Comparison of ENCODE assay signal across 10 cellular contexts in the genomic region with DNA sequence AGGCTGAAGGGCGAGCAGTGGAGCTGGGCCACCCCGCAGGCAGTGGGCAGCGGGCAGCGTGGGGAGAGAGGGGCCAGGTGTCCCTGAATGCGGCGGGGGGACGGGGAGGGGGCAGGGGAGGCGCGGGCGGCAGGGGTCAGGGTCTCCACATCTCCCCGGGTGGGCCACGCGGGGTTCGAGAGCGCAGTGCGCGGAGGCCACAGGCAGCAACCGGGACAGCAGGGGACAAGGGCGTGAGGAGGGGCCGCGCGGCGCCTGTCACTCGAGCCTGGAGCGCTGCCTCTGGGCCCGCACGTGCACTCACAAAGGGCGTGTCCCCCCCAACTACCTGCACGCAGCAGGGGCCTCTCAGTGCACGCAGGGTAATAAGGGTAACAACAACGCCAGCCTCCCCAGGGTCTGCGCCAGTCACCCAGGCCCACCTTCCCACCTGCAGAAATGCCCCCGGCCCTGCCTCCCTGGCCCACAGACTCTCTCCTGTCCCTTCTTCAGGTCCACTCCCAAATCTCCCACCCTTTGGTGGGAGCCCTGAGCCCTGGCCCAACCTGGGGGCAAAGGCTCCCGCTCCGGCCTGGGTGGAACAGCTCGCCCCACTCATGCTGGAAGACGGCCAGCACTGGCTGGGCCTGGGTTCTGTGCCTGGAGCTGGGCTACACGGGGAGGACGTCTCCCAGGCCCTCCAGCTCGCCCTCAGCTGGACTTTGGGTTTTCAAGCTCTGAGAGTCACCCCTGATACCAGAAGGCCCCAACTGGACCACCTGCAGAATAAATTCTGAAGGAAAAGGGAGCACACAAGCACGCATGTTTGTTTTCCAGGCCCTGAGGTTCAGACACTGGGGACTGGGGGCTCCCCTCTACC. TPM values are rescaled to one million over a fixed set of nuclear protein-coding genes. Genes with fewer than 3 reads are reported as not detected.
DNase-seq lines count a peak whose midpoint lies in the region; ATAC-seq and TF ChIP-seq lines count a peak whose summit lies in the region.
"Had no signal": no experiment of that assay in that cellular context is flagged by ENCODE, and none has a peak within 500 bp of the region (broad histone marks: within the 10 kb centered on the region; RNA-seq: fewer than 3 reads in every experiment).

No MANE protein-coding gene starts in this region.

- H3K36me3 Mint-ChIP-seq in CD4-positive, CD25-positive, alpha-beta regulatory T cell: peaks cover 4% of the 10 kb centered on the region
- no peaks in the 10 kb centered on the region for H3K36me3 Mint-ChIP-seq in type B pancreatic cell
- H3K36me3 Mint-ChIP-seq in T-helper 2 cell treated with Interferon-gamma antibody and Interleukin-4, amounts not matched to agents 5 μg/mL and 100 μg/mL, for 36 hours (ENCODE audit: low read depth): peaks cover 2% of the 10 kb centered on the region

- no peaks in the 10 kb centered on the region for H3K27me3 Mint-ChIP-seq in CD4-positive, CD25-positive, alpha-beta regulatory T cell
- H3K27me3 Mint-ChIP-seq in type B pancreatic cell: no peaks in the 10 kb centered on the region
- H3K27me3 Mint-ChIP-seq in T-helper 2 cell treated with Interferon-gamma antibody and Interleukin-4, amounts not matched to agents 5 μg/mL and 100 μg/mL, for 36 hours (ENCODE audit: low read depth): no peaks in the 10 kb centered on the region

- ATAC-seq in CD4-positive, CD25-positive, alpha-beta regulatory T cell (ENCODE audit: low read depth in 2 of 2): peak; percentile 2 to 14
- ATAC-seq in GM19467 (IDR thresholded peaks at IDR 0.05; ENCODE audit: unreplicated experiment) (no peak), HG03432 (IDR thresholded peaks at IDR 0.05; ENCODE audit: unreplicated experiment) (no peak)

- no peak for TF ChIP-seq CTCF in WI38 (IDR thresholded peaks at IDR 0.05; ENCODE audit: low read depth, low read length)
- TF ChIP-seq CTCF in fibroblast of lung (conservative IDR thresholded peaks at IDR 0.05 in 1 of 2, IDR thresholded peaks at IDR 0.05 in 1 of 2; ENCODE audit: low read depth in 1 of 2, low read length in 2 of 2): no peak
- TF ChIP-seq CTCF in type B pancreatic cell (conservative IDR thresholded peaks at IDR 0.05): no peak

- H2AFZ ChIP-seq in fibroblast of lung (ENCODE audit: low read length): peak overlapping the region; percentile 13

- H3K79me2 ChIP-seq in fibroblast of lung (ENCODE audit: control insufficient read depth, insufficient read depth, low read length): no peaks in the 10 kb centered on the region

- peak overlapping the region; percentile 65 for H3K27ac ChIP-seq in CD4-positive, CD25-positive, alpha-beta regulatory T cell (ENCODE audit: insufficient read depth, low read length, poor library complexity, severe bottlenecking)
- no peak overlapping the region for H3K27ac ChIP-seq in fibroblast of lung (ENCODE audit: insufficient read depth, low read length)

- H3K4me1 ChIP-seq in CD4-positive, CD25-positive, alpha-beta regulatory T cell (ENCODE audit: control insufficient read depth, insufficient read depth, low read length, poor library complexity, severe bottlenecking): peaks cover 19% of the 10 kb centered on the region
- H3K4me1 ChIP-seq in fibroblast of lung (ENCODE audit: control insufficient read depth, extremely low read depth, insufficient read depth, low read length): no peaks in the 10 kb centered on the region

- DNase-seq in CD4-positive, CD25-positive, alpha-beta regulatory T cell: peak in 1 of 3 donors; percentile 15
- DNase-seq in fibroblast of lung (ENCODE audit: low read depth in 2 of 2): no peak
- peak; percentile 36 for DNase-seq in retina
- DNase-seq in type B pancreatic cell (ENCODE audit: extremely low spot score, unreplicated experiment): no peak
- DNase-seq in T-helper 2 cell treated with Interferon-gamma antibody and Interleukin-4, amounts not matched to agents 5 μg/mL and 100 μg/mL, for 36 hours (ENCODE audit: low spot score): no peak
- DNase-seq: NCI-H82 had no signal

- peaks cover 2% of the 10 kb centered on the region for H3K36me3 ChIP-seq in CD4-positive, CD25-positive, alpha-beta regulatory T cell (ENCODE audit: control insufficient read depth, insufficient read depth, low read length)
- H3K36me3 ChIP-seq in fibroblast of lung (ENCODE audit: control insufficient read depth, insufficient read depth, low read length): no peaks in the 10 kb centered on the region

- peak overlapping the region in 2 of 3 donors; percentile 65 to 94 for H3K27ac Mint-ChIP-seq in CD4-positive, CD25-positive, alpha-beta regulatory T cell
- no peak overlapping the region for H3K27ac Mint-ChIP-seq in type B pancreatic cell
- no peak overlapping the region for H3K27ac Mint-ChIP-seq in T-helper 2 cell treated with Interferon-gamma antibody and Interleukin-4, amounts not matched to agents 5 μg/mL and 100 μg/mL, for 36 hours

- H3K4me3 ChIP-seq in CD4-positive, CD25-positive, alpha-beta regulatory T cell (ENCODE audit: low read depth, low read length): no peak overlapping the region
- H3K4me3 ChIP-seq in WI38 (ENCODE audit: low read depth, low read length) (peak overlapping the region; percentile 61), fibroblast of lung (replicated peaks in 1 of 4; ENCODE audit: control extremely low read depth in 1 of 4, insufficient read depth in 1 of 4, low read depth in 3 of 4, low read length in 4 of 4) (peak overlapping the region in 3 of 4 experiments; percentile 59 to 69 (median 61))
- H3K4me3 ChIP-seq: smooth muscle cell had no signal

- peaks cover 0 to 2% (median 0%) of the 10 kb centered on the region in 7 donors for H3K9me3 Mint-ChIP-seq in CD4-positive, CD25-positive, alpha-beta regulatory T cell
- peaks cover 9% of the 10 kb centered on the region for H3K9me3 Mint-ChIP-seq in type B pancreatic cell
- peaks cover 13% of the 10 kb centered on the region for H3K9me3 Mint-ChIP-seq in T-helper 2 cell treated with Interferon-gamma antibody and Interleukin-4, amounts not matched to agents 5 μg/mL and 100 μg/mL, for 36 hours

- H3K4me1 Mint-ChIP-seq in CD4-positive, CD25-positive, alpha-beta regulatory T cell: peaks cover 0 to 24% (median 11%) of the 10 kb centered on the region in 4 donors
- H3K4me1 Mint-ChIP-seq in type B pancreatic cell (ENCODE audit: unreplicated experiment): peaks cover 4% of the 10 kb centered on the region
- H3K4me1 Mint-ChIP-seq in T-helper 2 cell treated with Interferon-gamma antibody and Interleukin-4, amounts not matched to agents 5 μg/mL and 100 μg/mL, for 36 hours (ENCODE audit: low read depth): no peaks in the 10 kb centered on the region

- peak overlapping the region in 3 of 4 donors; percentile 50 to 80 (median 79) for H3K4me3 Mint-ChIP-seq in CD4-positive, CD25-positive, alpha-beta regulatory T cell
- H3K4me3 Mint-ChIP-seq in type B pancreatic cell: no peak overlapping the region
- no peak overlapping the region for H3K4me3 Mint-ChIP-seq in T-helper 2 cell treated with Interferon-gamma antibody and Interleukin-4, amounts not matched to agents 5 μg/mL and 100 μg/mL, for 36 hours

- no peaks in the 10 kb centered on the region for H3K27me3 ChIP-seq in CD4-positive, CD25-positive, alpha-beta regulatory T cell (ENCODE audit: control insufficient read depth, insufficient read depth, low read length)
- no peaks in the 10 kb centered on the region for H3K27me3 ChIP-seq in fibroblast of lung (ENCODE audit: control insufficient read depth, insufficient read depth, low read length)

- H4K20me1 ChIP-seq in fibroblast of lung (ENCODE audit: control insufficient read depth, extremely low read depth, insufficient read depth, low read length): no peaks in the 10 kb centered on the region

- peak overlapping the region; percentile 82 for H3K4me2 ChIP-seq in fibroblast of lung (ENCODE audit: extremely low read depth, insufficient read depth, low read length)
- H3K4me2 ChIP-seq: smooth muscle cell had no signal

- peaks cover 2 to 6% of the 10 kb centered on the region in 2 experiments for H3K9me3 ChIP-seq in CD4-positive, CD25-positive, alpha-beta regulatory T cell (ENCODE audit: control insufficient read depth in 2 of 2, low read length in 2 of 2)
- H3K9me3 ChIP-seq in fibroblast of lung (ENCODE audit: control insufficient read depth, insufficient read depth, low read depth, low read length): no peaks in the 10 kb centered on the region

- H3K9ac ChIP-seq in fibroblast of lung (ENCODE audit: insufficient read depth, low read length): peak overlapping the region; percentile 63

RNA-seq across cellular contexts. Expression of a gene that starts 53.2 kb away (rescaled TPM):
- total RNA-seq in CD4-positive, CD25-positive, alpha-beta regulatory T cell: 86.4 TPM
- 10 to 100 TPM in 2 of 4 donors, 1 to 10 TPM in 2; 8.5 to 26.0 (median 13.4) TPM for polyA plus RNA-seq in CD4-positive, CD25-positive, alpha-beta regulatory T cell
- total RNA-seq in fibroblast of lung: 8.2 and 11.6 TPM in 2 replicates
- polyA plus RNA-seq in fibroblast of lung: 2.4 and 5.0 TPM in 2 replicates
- 2.6 and 7.2 TPM in 2 replicates for polyA plus RNA-seq in fibroblast of lung (2012)
- polyA minus RNA-seq in fibroblast of lung (ENCODE audit: low replicate concordance): 2.7 and 6.6 TPM in 2 replicates
- total RNA-seq in type B pancreatic cell (ENCODE audit: low replicate concordance): 3.6 and 7.0 TPM in 2 replicates
- polyA plus RNA-seq: smooth muscle cell had no signal

RNA-seq across cellular contexts. Expression of a gene that starts 53.5 kb away (rescaled TPM):
- 0.20 TPM for total RNA-seq in CD4-positive, CD25-positive, alpha-beta regulatory T cell
- not detected for polyA plus RNA-seq in CD4-positive, CD25-positive, alpha-beta regulatory T cell
- total RNA-seq in fibroblast of lung (under 0.01 TPM in 1 of 2 replicates, not detected in the other), type B pancreatic cell (ENCODE audit: low replicate concordance) (0.43 and 1.1 TPM in 2 replicates)
- not detected in 2 replicates for polyA plus RNA-seq in fibroblast of lung
- polyA plus RNA-seq in fibroblast of lung (2012): not detected in 2 replicates
- polyA minus RNA-seq in fibroblast of lung (ENCODE audit: low replicate concordance): 0.15 TPM in 1 of 2 replicates, not detected in the other
- total RNA-seq: smooth muscle cell had no signal
- polyA plus RNA-seq: smooth muscle cell had no signal

Comparison
In these comparisons a context has a peak if more than half of its experiments do, and no peak if none do; other contexts are left out.
1. ATAC-seq: peak in CD4-positive, CD25-positive, alpha-beta regulatory T cell (2 of 2); none in GM19467 (single experiment) and HG03432 (single experiment).
2. H3K27ac Mint-ChIP-seq: peak in CD4-positive, CD25-positive, alpha-beta regulatory T cell (2 of 3); none in type B pancreatic cell (single experiment) and T-helper 2 cell treated with Interferon-gamma antibody and Interleukin-4, amounts not matched to agents 5 μg/mL and 100 μg/mL, for 36 hours (single experiment).
3. H3K4me3 Mint-ChIP-seq: peak in CD4-positive, CD25-positive, alpha-beta regulatory T cell (3 of 4); none in type B pancreatic cell (single experiment) and T-helper 2 cell treated with Interferon-gamma antibody and Interleukin-4, amounts not matched to agents 5 μg/mL and 100 μg/mL, for 36 hours (single experiment).